8 cellular contexts compared by ENCODE assay signal in genomic region chr10:23344251-23344841, GRCh38. TPM values are rescaled to one million over a fixed set of nuclear protein-coding genes. Genes with fewer than 3 reads are reported as not detected.
DNase-seq lines count a peak whose midpoint lies in the region; ATAC-seq, FAIRE-seq and TF ChIP-seq lines count a peak whose summit lies in the region.

C10orf67 (minus strand) TSS chr10:23344797; CDS start chr10:23344774, 23 bp downstream.

- no peak for TF ChIP-seq POLR2A in vagina (IDR thresholded peaks at IDR 0.05)

- no peaks in the 10 kb centered on the region for H3K27me3 Mint-ChIP-seq in activated T-cell treated with anti-CD3 and anti-CD28 coated beads, Interleukin-2, amount 50 U/mL, for 4 hours (ENCODE audit: low read depth)
- peaks cover 21 to 37% of the 10 kb centered on the region in 2 donors for H3K27me3 Mint-ChIP-seq in natural killer cell (ENCODE audit: low read depth in 2 of 2)

- ATAC-seq in HG02981 (IDR thresholded peaks at IDR 0.05; ENCODE audit: unreplicated experiment) (peak; percentile 42), natural killer cell (no peak), GM21723 (IDR thresholded peaks at IDR 0.05; ENCODE audit: unreplicated experiment) (no peak)
- ATAC-seq in activated T-cell treated with anti-CD3 and anti-CD28 coated beads, Interleukin-2, amount 50 U/mL, for 4 hours: peak; percentile 43

- H3K9me3 ChIP-seq in vagina: no peaks in the 10 kb centered on the region

- no peaks in the 10 kb centered on the region for H3K9me3 Mint-ChIP-seq in activated T-cell treated with anti-CD3 and anti-CD28 coated beads, Interleukin-2, amount 50 U/mL, for 4 hours
- peaks cover 0 to 2% of the 10 kb centered on the region in 2 donors for H3K9me3 Mint-ChIP-seq in natural killer cell

- H3K36me3 ChIP-seq in vagina: no peaks in the 10 kb centered on the region

- H3K27ac ChIP-seq in vagina: no peak within 1 kb of the TSS

- peak within 1 kb of the TSS; percentile 87 for H3K4me3 Mint-ChIP-seq in activated T-cell treated with anti-CD3 and anti-CD28 coated beads, Interleukin-2, amount 50 U/mL, for 4 hours
- H3K4me3 Mint-ChIP-seq in natural killer cell: peak within 1 kb of the TSS; percentile 47

- no peaks in the 10 kb centered on the region for H3K36me3 Mint-ChIP-seq in activated T-cell treated with anti-CD3 and anti-CD28 coated beads, Interleukin-2, amount 50 U/mL, for 4 hours (ENCODE audit: insufficient read depth)
- no peaks in the 10 kb centered on the region for H3K36me3 Mint-ChIP-seq in natural killer cell

- peaks cover 46% of the 10 kb centered on the region for H3K4me1 Mint-ChIP-seq in activated T-cell treated with anti-CD3 and anti-CD28 coated beads, Interleukin-2, amount 50 U/mL, for 4 hours (ENCODE audit: low read depth)
- peaks cover 5% of the 10 kb centered on the region in 2 donors for H3K4me1 Mint-ChIP-seq in natural killer cell

- TF ChIP-seq CTCF in D721Med (IDR thresholded peaks at IDR 0.05; ENCODE audit: insufficient read depth, missing control alignments) (no peak), natural killer cell (IDR thresholded peaks at IDR 0.05) (no peak), vagina (IDR thresholded peaks at IDR 0.05) (no peak)

- H3K4me3 ChIP-seq in vagina: peak within 1 kb of the TSS; percentile 49 to 61

- H3K4me1 ChIP-seq in vagina: peaks cover 7% of the 10 kb centered on the region

- FAIRE-seq in D721Med (lab: Jason Lieb, UNC): no peak

- intact Hi-C loops in natural killer cell (cut with micrococcal nuclease): no loop called here
- intact Hi-C loops in vagina (cut with DNase I): no loop called here

- DNase-seq in D721Med (ENCODE audit: insufficient read length, low spot score) (peak; percentile 25), fibroblast of the conjunctiva (ENCODE audit: low read depth) (peak; percentile 69), natural killer cell (no peak), vagina (ENCODE audit: extremely low spot score in 2 of 2) (no peak), SHP77 treated with DMSO at 0.1 percent for 48 hours (lab: John Stamatoyannopoulos, UW) (no peak)
- peak; percentile 21 for DNase-seq in activated T-cell treated with anti-CD3 and anti-CD28 coated beads, Interleukin-2, amount 50 U/mL, for 4 hours

- no peak within 1 kb of the TSS for H3K27ac Mint-ChIP-seq in natural killer cell

- H3K27me3 ChIP-seq in vagina: no peaks in the 10 kb centered on the region

RNA-seq across cellular contexts. Expression of gene C10orf67, which starts in this region (rescaled TPM):
- 1 to 10 TPM in 1 of 3 donors, under 1 TPM in 2; 0.42 to 1.1 (median 0.73) TPM for total RNA-seq in activated T-cell treated with anti-CD3 and anti-CD28 coated beads, Interleukin-2, amount 50 U/mL, for 4 hours
- not detected for total RNA-seq in natural killer cell
- not detected for total RNA-seq in vagina

Comparison
In these comparisons a context has a peak if more than half of its experiments do, and no peak if none do; other contexts are left out.
1. DNase-seq: peak in D721Med (single experiment), activated T-cell treated with anti-CD3 and anti-CD28 coated beads, Interleukin-2, amount 50 U/mL, for 4 hours (single experiment) and fibroblast of the conjunctiva (single experiment); none in natural killer cell (single experiment), vagina (0 of 2) and SHP77 treated with DMSO at 0.1 percent for 48 hours (single experiment).
2. ATAC-seq: peak in HG02981 (single experiment) and activated T-cell treated with anti-CD3 and anti-CD28 coated beads, Interleukin-2, amount 50 U/mL, for 4 hours (2 of 2); none in natural killer cell (0 of 3) and GM21723 (single experiment).